In genomic region chr4:70399319-70399718, GRCh38 we compare ENCODE assay signal across 16 cellular contexts.
DNase-seq lines count a peak whose midpoint lies in the region; ATAC-seq lines count a peak whose summit lies in the region.
"Had no signal": no experiment of that assay in that cellular context is flagged by ENCODE, and none has a peak within 500 bp of the region (broad histone marks: within the 10 kb centered on the region; RNA-seq: fewer than 3 reads in every experiment).

No MANE protein-coding gene starts in this region.

- ATAC-seq in GM18861 (IDR thresholded peaks at IDR 0.05; ENCODE audit: unreplicated experiment) (peak; percentile 67), HG02571 (IDR thresholded peaks at IDR 0.05; ENCODE audit: unreplicated experiment) (peak; percentile 46)
- ATAC-seq: activated naive CD4-positive, alpha-beta T cell treated with anti-CD3 and anti-CD28 coated beads, Interleukin-2, amount 50 U/mL, for 72 hours had no signal

- peak; percentile 9 for DNase-seq in HS-5 (ENCODE audit: low read depth)
- DNase-seq in kidney glomerular epithelial cell (lab: John Stamatoyannopoulos, UW) = peak; percentile 18
- DNase-seq in retina = no peak
- DNase-seq in CD1c-positive myeloid dendritic cell (ENCODE audit: extremely low spot score) = no peak
- DNase-seq in NCI-H2081 (lab: John Stamatoyannopoulos, UW) = no peak
- DNase-seq in HK-2 (ENCODE audit: unreplicated experiment) = no peak
- DNase-seq: activated CD4-positive, alpha-beta T cell treated with anti-CD3 and anti-CD28 coated beads for 48 hours; effector CD4-positive, alpha-beta T cell; left ventricle myocardium inferior; NCI-H1048; SJCRH30; stimulated activated CD4-positive, alpha-beta T cell treated with anti-CD3 and anti-CD28 coated beads, Interleukin-4, amount 100 ng/mL, for 1 hour; stimulated activated CD8-positive, alpha-beta memory T cell treated with anti-CD3 and anti-CD28 coated beads, Interleukin-4, amount 100 ng/mL, for 48 hours had no signal

Comparison
In these comparisons a context has a peak if more than half of its experiments do, and no peak if none do; other contexts are left out.
1. DNase-seq: peak in HS-5 (single experiment) and kidney glomerular epithelial cell (single experiment); none in retina (single experiment), CD1c-positive myeloid dendritic cell (single experiment), NCI-H2081 (0 of 2) and HK-2 (single experiment).